9 cellular contexts compared by ENCODE assay signal in genomic region chr3:154904328-154904727, GRCh38.
A peak's percentile ranks its signal among the peaks of the same experiment; 100 is the strongest.
DNase-seq lines count a peak whose midpoint lies in the region; FAIRE-seq and TF ChIP-seq lines count a peak whose summit lies in the region.
"Had no signal": no experiment of that assay in that cellular context is flagged by ENCODE, and none has a peak within 500 bp of the region (broad histone marks: within the 10 kb centered on the region; RNA-seq: fewer than 3 reads in every experiment).

No MANE protein-coding gene starts in this region.

- no peak overlapping the region for H3K27ac ChIP-seq in small intestine (ENCODE audit: low read depth in 1 of 2, low read length in 1 of 2)

- H3K36me3 ChIP-seq in small intestine (ENCODE audit: control insufficient read depth in 2 of 2, insufficient read depth in 2 of 2, low read length in 2 of 2) = no peaks in the 10 kb centered on the region

- H3K4me1 ChIP-seq in small intestine (ENCODE audit: control insufficient read depth in 2 of 2, insufficient read depth in 1 of 2, low read depth in 1 of 2, low read length in 1 of 2) = no peaks in the 10 kb centered on the region

- no peak overlapping the region for H3K4me3 ChIP-seq in fibroblast of mammary gland (ENCODE audit: control insufficient read depth, low read depth, low read length)
- no peak overlapping the region for H3K4me3 ChIP-seq in small intestine (ENCODE audit: low read depth in 1 of 2, low read length in 2 of 2)

- WGBS in small intestine, 3 donors = 14 to 27% (median 26%) methylated on average over 2 of the region's 2 CpGs

- TF ChIP-seq CTCF in fibroblast of mammary gland (conservative IDR thresholded peaks at IDR 0.05; ENCODE audit: control insufficient read depth, insufficient read depth, low read depth, low read length) = peak; percentile 61

- H3K27me3 ChIP-seq in small intestine (ENCODE audit: control insufficient read depth in 2 of 2, insufficient read depth in 2 of 2, low read length in 2 of 2) = no peaks in the 10 kb centered on the region

- H3K9me3 ChIP-seq in small intestine (ENCODE audit: control insufficient read depth, low read depth) = no peaks in the 10 kb centered on the region

- FAIRE-seq in small intestine (lab: Jason Lieb, UNC) = no peak

- DNase-seq in SHP77 (lab: John Stamatoyannopoulos, UW) = peak; percentile 0 to 9
- no peak for DNase-seq in SHP77 treated with DMSO at 0.1 percent for 48 hours (lab: John Stamatoyannopoulos, UW)
- DNase-seq in NCI-H446 treated with DMSO at 0.1 percent for 48 hours (lab: John Stamatoyannopoulos, UW) = peak; percentile 4
- DNase-seq in fibroblast of mammary gland (ENCODE audit: low read depth) = peak; percentile 59
- DNase-seq in small intestine = peak; percentile 44
- no peak for DNase-seq in activated T-cell treated with anti-CD3 and anti-CD28 coated beads, Interleukin-2, amount 50 U/mL, for 1 hour
- DNase-seq in stimulated activated CD4-positive, alpha-beta T cell treated with anti-CD3 and anti-CD28 coated beads, Interleukin-15, amount 100 ng/mL, for 24 hours = no peak
- DNase-seq in NCI-H2227 (lab: John Stamatoyannopoulos, UW; ENCODE audit: unreplicated experiment) = no peak
- DNase-seq: naive B cell had no signal

Comparison
In these comparisons a context has a peak if more than half of its experiments do, and no peak if none do; other contexts are left out.
1. DNase-seq: peak in SHP77 (2 of 2), NCI-H446 treated with DMSO at 0.1 percent for 48 hours (single experiment), fibroblast of mammary gland (single experiment) and small intestine (single experiment); none in SHP77 treated with DMSO at 0.1 percent for 48 hours (single experiment), activated T-cell treated with anti-CD3 and anti-CD28 coated beads, Interleukin-2, amount 50 U/mL, for 1 hour (single experiment), stimulated activated CD4-positive, alpha-beta T cell treated with anti-CD3 and anti-CD28 coated beads, Interleukin-15, amount 100 ng/mL, for 24 hours (single experiment) and NCI-H2227 (single experiment).